ENCODE assay signal across 3 cellular contexts in genomic region chr11:84804026-84804425, GRCh38.
"Had no signal": no experiment of that assay in that cellular context is flagged by ENCODE, and none has a peak within 500 bp of the region (broad histone marks: within the 10 kb centered on the region; RNA-seq: fewer than 3 reads in every experiment).

No MANE protein-coding gene starts in this region.

- DNase-seq: GDM1, GF-D8 had no signal

- H3K4me3 ChIP-seq: GM12878 had no signal

- ATAC-seq: GM12878 had no signal
